18 cellular contexts compared by ENCODE assay signal in the genomic region with DNA sequence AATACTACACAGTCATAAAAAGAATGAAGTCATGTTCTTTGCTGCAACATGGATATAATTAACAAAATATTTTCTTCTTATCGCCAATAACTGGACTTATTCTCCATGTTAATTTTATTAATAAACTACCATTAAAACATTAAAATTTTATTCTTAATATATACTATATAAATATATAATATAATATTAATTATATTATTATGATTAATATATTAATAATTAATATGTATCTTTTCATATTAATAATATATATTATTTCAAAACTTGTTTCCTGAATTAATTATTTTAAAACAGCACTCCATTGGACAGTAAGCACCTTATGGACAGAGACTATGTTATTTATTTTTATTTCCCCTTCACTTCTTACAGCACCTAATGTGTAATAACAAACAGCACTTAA.
"Had no signal": no experiment of that assay in that cellular context is flagged by ENCODE, and none has a peak within 500 bp of the region (broad histone marks: within the 10 kb centered on the region; RNA-seq: fewer than 3 reads in every experiment).

No MANE protein-coding gene starts in this region.

- H3K9me3 ChIP-seq: MG63, SK-N-SH had no signal

- H3K27ac ChIP-seq: RWPE1 had no signal

- DNase-seq: Karpas-422, KG1, MG63, NCI-H1092, NCI-H1436, NCI-H187, NCI-H2029, NCI-H2081 treated with DMSO at 0.1 percent for 48 hours, NCI-H2171, NCI-H226, NCI-H446, NCI-H510A, NCI-H524 treated with DMSO at 0.1 percent for 48 hours, NCI-H69, NCI-H774, SHP77, SK-N-SH had no signal

- H3K27me3 ChIP-seq: MG63 had no signal

- H3K4me3 ChIP-seq: MG63 had no signal

- H3K36me3 ChIP-seq: MG63 had no signal
